2 cellular contexts compared by ENCODE assay signal in genomic region chr1:32223683-32224082, GRCh38.
TF ChIP-seq lines count a peak whose summit lies in the region.

No MANE protein-coding gene starts in this region.

TF ChIP-seq in A549, 52 proteins besides CTCF, POLR2A, EP300 and RAD21 (continued from another document):
- TF ChIP-seq BCL3 (IDR thresholded peaks at IDR 0.05) (no peak), RARB (CRISPR knock-in tag; IDR thresholded peaks at IDR 0.05) (no peak), SMC3 (IDR thresholded peaks at IDR 0.05) (no peak), FOSL2 (IDR thresholded peaks at IDR 0.05) (no peak), FOSL2 (CRISPR knock-in tag; IDR thresholded peaks at IDR 0.05) (no peak), JUN (IDR thresholded peaks at IDR 0.05) (no peak), JUNB (IDR thresholded peaks at IDR 0.05) (no peak), ELK1 (IDR thresholded peaks at IDR 0.05; ENCODE audit: low read depth, low read length) (no peak), GATA3 (IDR thresholded peaks at IDR 0.05; ENCODE audit: borderline replicate concordance) (no peak), KDM1A (IDR thresholded peaks at IDR 0.05; ENCODE audit: low read depth) (no peak), CHD2 (IDR thresholded peaks at IDR 0.05; ENCODE audit: low read length, partially characterized antibody) (no peak), CHD4 (IDR thresholded peaks at IDR 0.05; ENCODE audit: borderline replicate concordance) (no peak)
TF ChIP-seq in A549: peak in this region for 0.

TF ChIP-seq in HCT116, 20 proteins besides CTCF, POLR2A, EP300 and RAD21 (continued from another document):
- no peak for TF ChIP-seq EZH2 (IDR thresholded peaks at IDR 0.05)
- no peak for TF ChIP-seq CEBPB (IDR thresholded peaks at IDR 0.05; ENCODE audit: low read depth)
- TF ChIP-seq FOSL1 (IDR thresholded peaks at IDR 0.05; ENCODE audit: low read depth), result no peak
- TF ChIP-seq ZFX (IDR thresholded peaks at IDR 0.05), result no peak
- TF ChIP-seq, protein P1, sequence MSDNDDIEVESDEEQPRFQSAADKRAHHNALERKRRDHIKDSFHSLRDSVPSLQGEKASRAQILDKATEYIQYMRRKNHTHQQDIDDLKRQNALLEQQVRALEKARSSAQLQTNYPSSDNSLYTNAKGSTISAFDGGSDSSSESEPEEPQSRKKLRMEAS (IDR thresholded peaks at IDR 0.05), result no peak
- no peak for TF ChIP-seq REST (IDR thresholded peaks at IDR 0.05; ENCODE audit: low read depth)
- TF ChIP-seq EGR1 (IDR thresholded peaks at IDR 0.05; ENCODE audit: low read depth), result no peak
